ENCODE assay signal across 8 cellular contexts in genomic region chr14:101972126-101972785, GRCh38. TPM values are rescaled to one million over a fixed set of nuclear protein-coding genes. Genes with fewer than 3 reads are reported as not detected.
DNase-seq lines count a peak whose midpoint lies in the region; ATAC-seq and TF ChIP-seq lines count a peak whose summit lies in the region.

No MANE protein-coding gene starts in this region.

- CTCF ChIA-PET in HEK293T (lab: Yijun Ruan, JAX), result interaction anchor here (2.7 kb wide), 1 partner anchor 12 kb away, joined by 20 read pairs; no protein-coding TSS in a partner anchor
- CTCF ChIA-PET in activated CD8-positive, alpha-beta T cell treated with anti-CD3 and anti-CD28 coated beads, Interleukin-2, amount 10 ng/mL, durations not matched to agents 7 days and 5 days (lab: Charles Lee), result interaction anchor here (1.5 to 2.6 kb wide), 3 partner anchors 10 to 342 kb away, joined by 3 to 8 read pairs (median 5); no protein-coding TSS in a partner anchor

- H3K27me3 Mint-ChIP-seq in activated CD8-positive, alpha-beta T cell treated with anti-CD3 and anti-CD28 coated beads, Interleukin-2, amount 10 ng/mL, durations not matched to agents 7 days and 5 days (ENCODE audit: low read depth), result no peaks in the 10 kb centered on the region

- POLR2A ChIA-PET in HEK293T (lab: Yijun Ruan, JAX), result interaction anchor here (1.5 kb wide), 1 partner anchor 24 kb away, joined by 5 read pairs; no protein-coding TSS in a partner anchor
- POLR2A ChIA-PET in activated CD8-positive, alpha-beta T cell treated with anti-CD3 and anti-CD28 coated beads, Interleukin-2, amount 10 ng/mL, durations not matched to agents 7 days and 5 days (lab: Charles Lee), result no interaction called here

- peaks cover 30% of the 10 kb centered on the region for H3K4me1 Mint-ChIP-seq in activated CD8-positive, alpha-beta T cell treated with anti-CD3 and anti-CD28 coated beads, Interleukin-2, amount 10 ng/mL, durations not matched to agents 7 days and 5 days (ENCODE audit: low read depth)

- TF ChIP-seq CTCF in fibroblast of the aortic adventitia (IDR thresholded peaks at IDR 0.05; ENCODE audit: insufficient read depth, low read length), result no peak

- peak overlapping the region; percentile 11 for H3K4me3 ChIP-seq in fibroblast of the aortic adventitia (ENCODE audit: low read depth, low read length)

- ATAC-seq in SK-N-SH treated with all-trans-retinoic acid at 6 μM for 48 hours (peak; percentile 100), HG03175 (IDR thresholded peaks at IDR 0.05; ENCODE audit: unreplicated experiment) (no peak)
- no peak for ATAC-seq in activated CD8-positive, alpha-beta T cell treated with anti-CD3 and anti-CD28 coated beads, Interleukin-2, amount 10 ng/mL, durations not matched to agents 7 days and 5 days

- H3K4me3 Mint-ChIP-seq in activated CD8-positive, alpha-beta T cell treated with anti-CD3 and anti-CD28 coated beads, Interleukin-2, amount 10 ng/mL, durations not matched to agents 7 days and 5 days, result no peak overlapping the region

- H3K36me3 Mint-ChIP-seq in activated CD8-positive, alpha-beta T cell treated with anti-CD3 and anti-CD28 coated beads, Interleukin-2, amount 10 ng/mL, durations not matched to agents 7 days and 5 days (ENCODE audit: low read depth), result peaks cover 26% of the 10 kb centered on the region

- H3K9me3 Mint-ChIP-seq in activated CD8-positive, alpha-beta T cell treated with anti-CD3 and anti-CD28 coated beads, Interleukin-2, amount 10 ng/mL, durations not matched to agents 7 days and 5 days (ENCODE audit: insufficient read depth), result no peaks in the 10 kb centered on the region

- no peak overlapping the region for H3K27ac Mint-ChIP-seq in activated CD8-positive, alpha-beta T cell treated with anti-CD3 and anti-CD28 coated beads, Interleukin-2, amount 10 ng/mL, durations not matched to agents 7 days and 5 days

- DNase-seq in 8988T, result peak; percentile 46
- peak; percentile 65 for DNase-seq in HEK293T (ENCODE audit: extremely low spot score)
- peak; percentile 100 for DNase-seq in fibroblast of the aortic adventitia (ENCODE audit: low read depth)
- peak in 35 of 56 donors; percentile 8 to 74 (median 35) for DNase-seq in nucleus accumbens (lab: John Stamatoyannopoulos, UW)
- DNase-seq in activated CD8-positive, alpha-beta T cell treated with anti-CD3 and anti-CD28 coated beads, Interleukin-2, amount 10 ng/mL, durations not matched to agents 7 days and 5 days, result no peak
- no peak for DNase-seq in activated effector memory CD4-positive, alpha-beta T cell treated with Interleukin-2 at 50 U/mL for 16 hours

TF ChIP-seq in HEK293T, 16 proteins besides CTCF, POLR2A, EP300 and RAD21:
- TF ChIP-seq BHLHE40 (IDR thresholded peaks at IDR 0.05; ENCODE audit: borderline replicate concordance) (no peak), SUZ12 (IDR thresholded peaks at IDR 0.05) (no peak), TARDBP (IDR thresholded peaks at IDR 0.05) (no peak), FOXA1 (IDR thresholded peaks at IDR 0.05) (no peak), HDGF (IDR thresholded peaks at IDR 0.05; ENCODE audit: borderline replicate concordance) (no peak), ARNT (IDR thresholded peaks at IDR 0.05) (no peak), ZNF384 (IDR thresholded peaks at IDR 0.05) (no peak), LEF1 (IDR thresholded peaks at IDR 0.05; ENCODE audit: borderline replicate concordance) (no peak), L3MBTL2 (conservative IDR thresholded peaks at IDR 0.05) (no peak), ELF4 (IDR thresholded peaks at IDR 0.05) (no peak), FOXK2 (IDR thresholded peaks at IDR 0.05) (no peak), NFRKB (IDR thresholded peaks at IDR 0.05) (no peak), CTBP1 (IDR thresholded peaks at IDR 0.05; ENCODE audit: borderline replicate concordance) (no peak), SP1 (IDR thresholded peaks at IDR 0.05) (no peak)
TF ChIP-seq in HEK293T: peak in this region for 0.

TF ChIP-seq in SK-N-SH treated with all-trans-retinoic acid at 6 μM for 48 hours, 23 proteins besides CTCF, POLR2A, EP300 and RAD21:
- TF ChIP-seq ZFP3 (CRISPR knock-in tag; IDR thresholded peaks at IDR 0.05), result no peak
- TF ChIP-seq GLIS3 (CRISPR knock-in tag; IDR thresholded peaks at IDR 0.05), result no peak
- no peak for TF ChIP-seq POU6F1 (CRISPR knock-in tag; IDR thresholded peaks at IDR 0.05; ENCODE audit: borderline replicate concordance, low read depth)
- peak; percentile 80 for TF ChIP-seq CREB5 (CRISPR knock-in tag; IDR thresholded peaks at IDR 0.05; ENCODE audit: low read depth)
- TF ChIP-seq PATZ1 (CRISPR knock-in tag; IDR thresholded peaks at IDR 0.05; ENCODE audit: borderline replicate concordance), result peak; percentile 61; the same call in 1 of the 2 replicates

RNA-seq across cellular contexts. Expression of gene DYNC1H1, which starts 7.9 kb away (rescaled TPM):
- total RNA-seq in fibroblast of the aortic adventitia (ENCODE audit: low replicate concordance), result 376 and 465 TPM in 2 replicates
- 100 to 1,000 TPM; 271 to 274 TPM for total RNA-seq in activated CD8-positive, alpha-beta T cell treated with anti-CD3 and anti-CD28 coated beads, Interleukin-2, amount 10 ng/mL, durations not matched to agents 7 days and 5 days

Comparison
In these comparisons a context has a peak if more than half of its experiments do, and no peak if none do; other contexts are left out.
1. DNase-seq: peak in 8988T (single experiment), HEK293T (single experiment), fibroblast of the aortic adventitia (single experiment) and nucleus accumbens (35 of 56); none in activated CD8-positive, alpha-beta T cell treated with anti-CD3 and anti-CD28 coated beads, Interleukin-2, amount 10 ng/mL, durations not matched to agents 7 days and 5 days (single experiment) and activated effector memory CD4-positive, alpha-beta T cell treated with Interleukin-2 at 50 U/mL for 16 hours (single experiment).